5 cellular contexts compared by ENCODE assay signal in genomic region chr2:119065146-119065545, GRCh38.
"Had no signal": no experiment of that assay in that cellular context is flagged by ENCODE, and none has a peak within 500 bp of the region (broad histone marks: within the 10 kb centered on the region; RNA-seq: fewer than 3 reads in every experiment).

No MANE protein-coding gene starts in this region.

- DNase-seq: H9, HCEC 1CT had no signal

- FAIRE-seq: H1, H54, HTR-8/SVneo had no signal
